In genomic region chr12:49357099-49357678, GRCh38 we compare ENCODE assay signal across 8 cellular contexts. TPM values are rescaled to one million over a fixed set of nuclear protein-coding genes. Genes with fewer than 3 reads are reported as not detected.
A peak's percentile ranks its signal among the peaks of the same experiment; 100 is the strongest.
DNase-seq lines count a peak whose midpoint lies in the region; ATAC-seq and TF ChIP-seq lines count a peak whose summit lies in the region.

No MANE protein-coding gene starts in this region.

- no peaks in the 10 kb centered on the region for H3K9me3 ChIP-seq in body of pancreas

- WGBS in body of pancreas, 2 donors: 4% methylated on average over 3 of the region's 3 CpGs

- H3K4me1 ChIP-seq in body of pancreas: peaks cover 5% of the 10 kb centered on the region

- no peaks in the 10 kb centered on the region for H3K27me3 ChIP-seq in body of pancreas

- peak; percentile 34 for DNase-seq in COR-L47 (lab: John Stamatoyannopoulos, UW)
- peak; percentile 66 for DNase-seq in LHCN-M2 (ENCODE audit: low read depth)
- DNase-seq in body of pancreas: no peak
- peak; percentile 57 for DNase-seq in myocyte (ENCODE audit: low read depth)
- DNase-seq in stimulated activated effector memory CD8-positive, alpha-beta T cell treated with anti-CD3 and anti-CD28 coated beads, Interleukin-12 subunit alpha, Interleukin-12 subunit beta, amount 100 ng/mL, for 72 hours (ENCODE audit: low spot score in 2 of 2): no peak
- no peak for DNase-seq in mesenteric fat pad (ENCODE audit: low spot score)

- TF ChIP-seq CTCF in body of pancreas (IDR thresholded peaks at IDR 0.05): peak in 6 of 7 experiments; percentile 33 to 53 (median 44)

- H3K36me3 Mint-ChIP-seq in stimulated activated effector memory CD8-positive, alpha-beta T cell treated with anti-CD3 and anti-CD28 coated beads, Interleukin-12 subunit alpha, Interleukin-12 subunit beta, amount 100 ng/mL, for 72 hours: no peaks in the 10 kb centered on the region

- ATAC-seq in body of pancreas (no peak), GM19463 (IDR thresholded peaks at IDR 0.05; ENCODE audit: unreplicated experiment) (no peak), GM21717 (IDR thresholded peaks at IDR 0.05; ENCODE audit: unreplicated experiment) (no peak)
- ATAC-seq in stimulated activated effector memory CD8-positive, alpha-beta T cell treated with anti-CD3 and anti-CD28 coated beads, Interleukin-12 subunit alpha, Interleukin-12 subunit beta, amount 100 ng/mL, for 72 hours: no peak

- no peak overlapping the region for H3K4me3 Mint-ChIP-seq in stimulated activated effector memory CD8-positive, alpha-beta T cell treated with anti-CD3 and anti-CD28 coated beads, Interleukin-12 subunit alpha, Interleukin-12 subunit beta, amount 100 ng/mL, for 72 hours

- no peak overlapping the region for H3K4me3 ChIP-seq in body of pancreas

- no peaks in the 10 kb centered on the region for H3K9me3 Mint-ChIP-seq in stimulated activated effector memory CD8-positive, alpha-beta T cell treated with anti-CD3 and anti-CD28 coated beads, Interleukin-12 subunit alpha, Interleukin-12 subunit beta, amount 100 ng/mL, for 72 hours

- TF ChIP-seq POLR2A in body of pancreas (IDR thresholded peaks at IDR 0.05): no peak

- H3K36me3 ChIP-seq in body of pancreas (replicated peaks in 1 of 2; ENCODE audit: insufficient read depth in 1 of 2, low read depth in 2 of 2): no peaks in the 10 kb centered on the region

- no peak overlapping the region for H3K27ac Mint-ChIP-seq in stimulated activated effector memory CD8-positive, alpha-beta T cell treated with anti-CD3 and anti-CD28 coated beads, Interleukin-12 subunit alpha, Interleukin-12 subunit beta, amount 100 ng/mL, for 72 hours

- no peaks in the 10 kb centered on the region for H3K4me1 Mint-ChIP-seq in stimulated activated effector memory CD8-positive, alpha-beta T cell treated with anti-CD3 and anti-CD28 coated beads, Interleukin-12 subunit alpha, Interleukin-12 subunit beta, amount 100 ng/mL, for 72 hours

- H3K27ac ChIP-seq in body of pancreas: no peak overlapping the region

- intact Hi-C loops in body of pancreas (cut with DNase I): no loop called here

RNA-seq across cellular contexts. Expression of gene SPATS2, which starts 10.1 kb away (rescaled TPM):
- total RNA-seq in LHCN-M2 (2014; rRNA removed) (25.7 and 27.6 TPM in 2 replicates), body of pancreas (10 to 100 TPM; 10.9 to 17.5 TPM), myocyte (41.9 and 43.0 TPM in 2 replicates), mesenteric fat pad (9.9 TPM)
- polyA plus RNA-seq in LHCN-M2 (2012): 19.0 TPM
- 21.6 TPM for polyA plus RNA-seq in myocyte (2012)

RNA-seq across cellular contexts. Expression of gene DNAJC22, which starts 10.5 kb away (rescaled TPM):
- total RNA-seq in LHCN-M2 (2014; rRNA removed) (1.1 and 1.4 TPM in 2 replicates), body of pancreas (10 to 100 TPM in 1 of 2 donors, 1 to 10 TPM in 1; 7.3 to 10.9 TPM), myocyte (0.62 and 1.0 TPM in 2 replicates), mesenteric fat pad (not detected)
- polyA plus RNA-seq in LHCN-M2 (2012): 1.6 TPM
- 1.0 TPM for polyA plus RNA-seq in myocyte (2012)

RNA-seq across cellular contexts. Expression of gene C1QL4, which starts 20.2 kb away (rescaled TPM):
- total RNA-seq in LHCN-M2 (2014; rRNA removed) (0.19 and 0.46 TPM in 2 replicates), body of pancreas (not detected), myocyte (37.7 and 119 TPM in 2 replicates), mesenteric fat pad (not detected)
- polyA plus RNA-seq in LHCN-M2 (2012): 0.12 TPM
- polyA plus RNA-seq in myocyte (2012): 6.3 TPM

RNA-seq across cellular contexts. Expression of gene TROAP, which starts 34.1 kb away (rescaled TPM):
- total RNA-seq in LHCN-M2 (2014; rRNA removed) (30.0 and 32.8 TPM in 2 replicates), body of pancreas (not detected), myocyte (1.1 TPM in 1 of 2 replicates, not detected in the other), mesenteric fat pad (not detected)
- polyA plus RNA-seq in LHCN-M2 (2012): 27.8 TPM
- polyA plus RNA-seq in myocyte (2012): 0.25 TPM

Comparison
In these comparisons a context has a peak if more than half of its experiments do, and no peak if none do; other contexts are left out.
1. DNase-seq: peak in COR-L47 (single experiment), LHCN-M2 (single experiment) and myocyte (single experiment); none in body of pancreas (0 of 4), stimulated activated effector memory CD8-positive, alpha-beta T cell treated with anti-CD3 and anti-CD28 coated beads, Interleukin-12 subunit alpha, Interleukin-12 subunit beta, amount 100 ng/mL, for 72 hours (0 of 2) and mesenteric fat pad (single experiment).
2. RNA of gene C1QL4, which starts 20.2 kb away (total RNA-seq): 37.7 to 119 TPM in myocyte; 0.19 to 0.46 TPM in LHCN-M2, not detected in body of pancreas and not detected in mesenteric fat pad (single experiment); every median in the first group is over 10 times any median in the second.